35 cellular contexts compared by ENCODE assay signal in genomic region chr2:71997843-71998242, GRCh38.
"Had no signal": no experiment of that assay in that cellular context is flagged by ENCODE, and none has a peak within 500 bp of the region (broad histone marks: within the 10 kb centered on the region; RNA-seq: fewer than 3 reads in every experiment).

No MANE protein-coding gene starts in this region.

- H3K36me3 ChIP-seq: adrenal gland, brain microvascular endothelial cell, breast epithelium, WERI-Rb-1 had no signal

- H3K9me3 ChIP-seq: adrenal gland, body of pancreas, breast epithelium had no signal

- FAIRE-seq: astrocyte had no signal

- DNase-seq: activated CD4-positive, alpha-beta memory T cell treated with anti-CD3 and anti-CD28 coated beads, Interleukin-2, amount 10 ng/mL, durations not matched to agents 7 days and 5 days; activated CD4-positive, alpha-beta T cell treated with anti-CD3 and anti-CD28 coated beads for 1 hour; activated CD4-positive, alpha-beta T cell treated with anti-CD3 and anti-CD28 coated beads for 36 hours; activated CD4-positive, alpha-beta T cell treated with anti-CD3 and anti-CD28 coated beads for 48 hours; activated CD4-positive, alpha-beta T cell treated with anti-CD3 and anti-CD28 coated beads, Interleukin-2, amount 10 ng/mL, durations not matched to agents 7 days and 5 days; activated CD4-positive, alpha-beta T cell treated with anti-CD3 and anti-CD28 coated beads, Interleukin-2, amount 50 U/mL, for 48 hours; activated CD4-positive, CD25-positive, alpha-beta regulatory T cell; activated CD8-positive, alpha-beta memory T cell treated with anti-CD3 and anti-CD28 coated beads for 24 hours; activated CD8-positive, alpha-beta memory T cell treated with anti-CD3 and anti-CD28 coated beads, Interleukin-2, amount 10 ng/mL, durations not matched to agents 7 days and 5 days; activated CD8-positive, alpha-beta memory T cell treated with anti-CD3 and anti-CD28 coated beads, Interleukin-2, amount 50 U/mL, for 48 hours; activated CD8-positive, alpha-beta T cell treated with anti-CD3 and anti-CD28 coated beads, Interleukin-2, amount 10 ng/mL, durations not matched to agents 7 days and 5 days; activated effector memory CD4-positive, alpha-beta T cell treated with anti-CD3 and anti-CD28 coated beads, Interleukin-2, amount 50 U/mL, for 16 hours; activated gamma-delta T cell treated with Interleukin-2 at 50 U/mL for 16 hours; activated naive CD4-positive, alpha-beta T cell; activated naive CD4-positive, alpha-beta T cell treated with anti-CD3 and anti-CD28 coated beads for 36 hours; activated naive CD4-positive, alpha-beta T cell treated with anti-CD3 and anti-CD28 coated beads, Interleukin-2, amount 50 U/mL, for 16 hours; activated naive CD8-positive, alpha-beta T cell treated with anti-CD3 and anti-CD28 coated beads for 36 hours; activated T-cell treated with anti-CD3 and anti-CD28 coated beads, Interleukin-2, amount 50 U/mL, for 4 hours; activated T-cell treated with anti-CD3 and anti-CD28 coated beads, Interleukin-2, amount 50 U/mL, for 72 hours; adrenal gland; amniotic stem cell; aorta; body of pancreas; brain microvascular endothelial cell; central memory CD4-positive, alpha-beta T cell; T-helper 1 cell; T-helper 2 cell; T-helper 9 cell; WERI-Rb-1 had no signal

- H3K4me1 ChIP-seq: adrenal gland, body of pancreas, breast epithelium had no signal

- H3K27me3 ChIP-seq: adrenal gland, body of pancreas, brain microvascular endothelial cell, breast epithelium had no signal

- H3K27ac ChIP-seq: adrenal gland, body of pancreas, brain microvascular endothelial cell, breast epithelium, WERI-Rb-1 had no signal

- ATAC-seq: activated CD4-positive, alpha-beta T cell treated with anti-CD3 and anti-CD28 coated beads for 36 hours; activated CD4-positive, CD25-positive, alpha-beta regulatory T cell treated with anti-CD3 and anti-CD28 coated beads, Interleukin-2, amount 50 U/mL, for 24 hours; activated CD8-positive, alpha-beta memory T cell treated with anti-CD3 and anti-CD28 coated beads, Interleukin-2, amount 10 ng/mL, durations not matched to agents 7 days and 5 days; activated CD8-positive, alpha-beta T cell treated with anti-CD3 and anti-CD28 coated beads, Interleukin-2, amount 10 ng/mL, durations not matched to agents 7 days and 5 days; activated naive CD4-positive, alpha-beta T cell treated with anti-CD3 and anti-CD28 coated beads, Interleukin-2, amount 50 U/mL, for 72 hours; activated T-cell treated with anti-CD3 and anti-CD28 coated beads, Interleukin-2, amount 50 U/mL, for 4 hours; activated T-cell treated with anti-CD3 and anti-CD28 coated beads, Interleukin-2, amount 50 U/mL, for 72 hours; activated T-helper 17 cell treated with anti-CD3 and anti-CD28 coated beads, Interleukin-2, amount 50 U/mL, for 72 hours; body of pancreas; WTC11 had no signal

- H3K4me3 ChIP-seq: adrenal gland, body of pancreas, breast epithelium had no signal
